27 cellular contexts compared by ENCODE assay signal in the genomic region with DNA sequence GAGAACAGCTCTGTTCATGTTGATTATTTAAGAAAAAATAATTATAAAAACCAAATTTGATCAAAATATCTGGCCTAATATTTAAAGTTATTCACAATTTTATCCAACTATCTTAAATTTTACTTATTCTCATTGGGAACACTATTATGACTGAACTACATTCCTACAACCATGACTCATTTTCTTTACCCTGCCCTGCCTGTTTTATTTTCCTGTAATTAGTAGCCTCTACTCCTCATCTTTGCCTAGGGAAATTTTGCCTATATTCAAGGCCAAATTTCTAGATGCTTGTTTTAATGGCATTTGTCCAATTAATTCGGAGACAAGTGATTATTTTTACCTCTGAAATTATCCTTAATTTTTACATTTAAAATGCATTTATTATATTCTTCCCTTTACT.
"Had no signal": no experiment of that assay in that cellular context is flagged by ENCODE, and none has a peak within 500 bp of the region (broad histone marks: within the 10 kb centered on the region; RNA-seq: fewer than 3 reads in every experiment).

No MANE protein-coding gene starts in this region.

- ATAC-seq: activated CD4-positive, CD25-positive, alpha-beta regulatory T cell treated with anti-CD3 and anti-CD28 coated beads, Interleukin-2, amount 50 U/mL, for 24 hours; activated naive CD8-positive, alpha-beta T cell treated with anti-CD3 and anti-CD28 coated beads, Interleukin-2, amount 50 U/mL, for 24 hours; natural killer cell had no signal

- H3K9me3 Mint-ChIP-seq: activated CD4-positive, alpha-beta T cell treated with anti-CD3 and anti-CD28 coated beads, Interleukin-2, amount 10 ng/mL, durations not matched to agents 24 days and 14 days; type B pancreatic cell had no signal

- H2AFZ ChIP-seq: hepatocyte had no signal

- H3K36me3 ChIP-seq: left ventricle myocardium inferior, sigmoid colon, thoracic aorta, vagina had no signal

- DNase-seq: activated CD4-positive, alpha-beta memory T cell treated with anti-CD3 and anti-CD28 coated beads, Interleukin-2, amount 10 ng/mL, durations not matched to agents 7 days and 5 days; activated CD4-positive, alpha-beta T cell treated with anti-CD3 and anti-CD28 coated beads, Interleukin-2, amount 10 ng/mL, durations not matched to agents 24 days and 14 days; activated gamma-delta T cell; activated naive CD4-positive, alpha-beta T cell treated with anti-CD3 and anti-CD28 coated beads, Interleukin-2, amount 50 U/mL, for 16 hours; activated naive CD8-positive, alpha-beta T cell treated with anti-CD3 and anti-CD28 coated beads, Interleukin-2, amount 50 U/mL, for 24 hours; activated T-cell treated with anti-CD3 and anti-CD28 coated beads for 4 hours; effector CD4-positive, alpha-beta T cell; glutamatergic neuron; immature natural killer cell; kidney glomerular epithelial cell; left ventricle myocardium inferior; midbrain; natural killer cell; retina; sigmoid colon; stimulated activated CD4-positive, alpha-beta T cell treated with anti-CD3 and anti-CD28 coated beads, Interleukin-15, amount 100 ng/mL, for 24 hours; stimulated activated naive CD4-positive, alpha-beta T cell treated with Interleukin-2 at 50 U/mL for 16 hours had no signal

- H3K27ac ChIP-seq: hepatocyte, left ventricle myocardium inferior, sigmoid colon, thoracic aorta, vagina, VCaP had no signal

- H3K4me3 ChIP-seq: hepatocyte, left ventricle myocardium inferior, sigmoid colon, smooth muscle cell, thoracic aorta, vagina had no signal

- H3K4me1 Mint-ChIP-seq: activated CD4-positive, alpha-beta memory T cell treated with anti-CD3 and anti-CD28 coated beads, Interleukin-2, amount 10 ng/mL, durations not matched to agents 7 days and 5 days; activated CD4-positive, alpha-beta T cell treated with anti-CD3 and anti-CD28 coated beads, Interleukin-2, amount 10 ng/mL, durations not matched to agents 24 days and 14 days; activated naive CD8-positive, alpha-beta T cell treated with anti-CD3 and anti-CD28 coated beads, Interleukin-2, amount 50 U/mL, for 24 hours; immature natural killer cell; natural killer cell had no signal

- H3K4me2 ChIP-seq: hepatocyte, smooth muscle cell had no signal

- H3K36me3 Mint-ChIP-seq: immature natural killer cell, type B pancreatic cell had no signal

- H3K27me3 ChIP-seq: hepatocyte, sigmoid colon, vagina had no signal

- H3K4me1 ChIP-seq: left ventricle myocardium inferior, sigmoid colon, vagina had no signal

- H3K27me3 Mint-ChIP-seq: activated CD4-positive, alpha-beta memory T cell treated with anti-CD3 and anti-CD28 coated beads, Interleukin-2, amount 10 ng/mL, durations not matched to agents 7 days and 5 days; activated CD4-positive, alpha-beta T cell treated with anti-CD3 and anti-CD28 coated beads, Interleukin-2, amount 10 ng/mL, durations not matched to agents 24 days and 14 days; activated naive CD8-positive, alpha-beta T cell treated with anti-CD3 and anti-CD28 coated beads, Interleukin-2, amount 50 U/mL, for 24 hours; dendritic cell treated with granulocyte-macrophage colony-stimulating factor and Interleukin-4, amounts not matched to agents 40 ng/mL and 50 ng/mL, for 4 days; progenitor cell of endocrine pancreas; type B pancreatic cell had no signal

- H3K4me3 Mint-ChIP-seq: activated CD4-positive, alpha-beta memory T cell treated with anti-CD3 and anti-CD28 coated beads, Interleukin-2, amount 10 ng/mL, durations not matched to agents 7 days and 5 days; activated CD4-positive, alpha-beta T cell treated with anti-CD3 and anti-CD28 coated beads, Interleukin-2, amount 10 ng/mL, durations not matched to agents 24 days and 14 days; activated naive CD8-positive, alpha-beta T cell treated with anti-CD3 and anti-CD28 coated beads, Interleukin-2, amount 50 U/mL, for 24 hours; activated T-helper 1 cell treated with anti-CD3 and anti-CD28 coated beads, Interleukin-12 subunit alpha, Interleukin-12 subunit beta, Interleukin-2, Interleukin-4 antibody, amounts not matched to agents 30 ng/mL and 10 ng/mL and 1 ng/mL, durations not matched to agents 14 hours and 24 hours and 36 hours; dendritic cell treated with granulocyte-macrophage colony-stimulating factor and Interleukin-4, amounts not matched to agents 40 ng/mL and 50 ng/mL, for 4 days; immature natural killer cell; natural killer cell; type B pancreatic cell had no signal

- H3K9me3 ChIP-seq: sigmoid colon, thoracic aorta, vagina had no signal
